Comparison of ENCODE assay signal across 8 cellular contexts in the genomic region with DNA sequence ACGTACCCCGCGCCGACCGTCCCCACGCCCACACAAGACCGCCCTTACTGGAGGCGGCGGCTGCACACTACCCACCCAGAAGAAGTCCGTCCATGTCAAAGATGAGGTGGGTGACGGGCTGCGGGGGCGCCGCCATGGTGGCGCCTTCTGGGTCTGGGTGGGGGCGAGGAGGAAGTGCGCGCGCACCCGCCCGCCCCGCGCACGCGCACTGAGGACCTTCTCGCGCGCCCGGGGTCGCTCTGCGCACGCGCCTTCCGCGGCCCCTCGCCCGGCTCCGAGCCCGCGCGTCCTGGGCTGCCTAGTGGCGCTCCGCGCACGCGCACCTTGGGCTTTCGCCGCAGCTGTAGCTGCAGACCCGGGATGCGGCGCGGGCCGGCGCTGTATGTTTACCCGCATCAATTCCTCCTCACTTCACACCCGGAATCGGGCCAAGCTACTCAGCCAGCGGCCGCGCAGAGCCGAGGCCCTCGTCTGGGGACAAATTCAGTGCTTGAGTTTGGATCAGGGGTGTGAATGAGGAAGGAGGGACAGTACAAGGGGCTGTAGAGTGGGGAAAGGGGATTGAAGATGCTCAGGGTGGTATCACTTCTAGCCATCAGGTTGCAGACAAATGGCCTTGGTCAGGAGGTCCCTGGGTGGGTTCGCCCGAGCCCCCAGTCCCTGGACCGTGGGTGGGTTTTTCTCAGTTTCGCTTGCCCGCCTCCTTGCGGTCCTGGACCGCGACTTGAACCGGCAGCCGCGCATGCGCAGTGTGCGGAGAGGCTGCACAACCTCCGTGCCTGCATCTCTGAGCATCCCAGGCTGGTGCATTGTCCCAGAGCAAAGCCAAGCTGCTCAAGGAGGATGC. TPM values are rescaled to one million over a fixed set of nuclear protein-coding genes. Genes with fewer than 3 reads are reported as not detected.
DNase-seq lines count a peak whose midpoint lies in the region; ATAC-seq lines count a peak whose summit lies in the region.

Gene PUDP (minus strand): TSS at position 176 of the 847 bp plus-strand sequence. CDS start 40 bp downstream, at position 136.

- in situ Hi-C loops in GM23248 (cut with MboI): loop anchor here (25.0 kb wide), 1 partner anchor 439 kb away; no protein-coding TSS in a partner anchor

- H3F3A ChIP-seq in GM23248 (ENCODE audit: insufficient read depth): peaks cover 9% of the 10 kb centered on the region; the same call in 1 of the 2 replicates

- H3K4me3 Mint-ChIP-seq in activated T-helper 17 cell treated with anti-CD3 and anti-CD28 coated beads, Interleukin-2, amount 50 U/mL, for 72 hours: peak within 1 kb of the TSS; percentile 73
- H3K4me3 Mint-ChIP-seq in natural killer cell treated with Interleukin-12 subunit alpha and Interleukin-12 subunit beta and Interleukin-15 and Interleukin-18, amount 100 ng/mL, for 72 hours: peak within 1 kb of the TSS; percentile 73

- peak within 1 kb of the TSS; percentile 85 for H3K27ac ChIP-seq in GM23248

- peak; percentile 81 for DNase-seq in EH (ENCODE audit: low read depth)
- peak; percentile 91 for DNase-seq in GM23248
- DNase-seq in Kasumi-1 (lab: John Stamatoyannopoulos, UW): peak; percentile 41 to 54
- peak; percentile 75 for DNase-seq in RPMI7951 (ENCODE audit: low read depth)
- peak; percentile 68 for DNase-seq in fibroblast of peridontal ligament (ENCODE audit: extremely low read depth)
- DNase-seq in natural killer cell treated with Interleukin-12 subunit alpha and Interleukin-12 subunit beta and Interleukin-15 and Interleukin-18, amount 100 ng/mL, for 72 hours (ENCODE audit: low spot score): peak; percentile 95
- DNase-seq in stimulated activated naive CD4-positive, alpha-beta T cell treated with Interleukin-2 at 50 U/mL for 16 hours (lab: John Stamatoyannopoulos, UW): peak; percentile 78

- H3K9me3 Mint-ChIP-seq in activated T-helper 17 cell treated with anti-CD3 and anti-CD28 coated beads, Interleukin-2, amount 50 U/mL, for 72 hours: no peaks in the 10 kb centered on the region
- no peaks in the 10 kb centered on the region for H3K9me3 Mint-ChIP-seq in natural killer cell treated with Interleukin-12 subunit alpha and Interleukin-12 subunit beta and Interleukin-15 and Interleukin-18, amount 100 ng/mL, for 72 hours

- H3K4me3 ChIP-seq in GM23248: peak within 1 kb of the TSS; percentile 88

- H3K79me2 ChIP-seq in GM23248 (ENCODE audit: insufficient read depth): peaks cover 19% of the 10 kb centered on the region

- 1 to 2% methylated on average over 20 to 35 of the region's 76 CpGs for WGBS in GM23248 (ENCODE audit: low coverage in 1 of 2, low lambda C conversion rate in 2 of 2, missing lambda C conversion rate in 2 of 2), 2 experiments

- peaks cover 6% of the 10 kb centered on the region for H3K36me3 Mint-ChIP-seq in activated T-helper 17 cell treated with anti-CD3 and anti-CD28 coated beads, Interleukin-2, amount 50 U/mL, for 72 hours (ENCODE audit: low read depth)
- H3K36me3 Mint-ChIP-seq in natural killer cell treated with Interleukin-12 subunit alpha and Interleukin-12 subunit beta and Interleukin-15 and Interleukin-18, amount 100 ng/mL, for 72 hours: no peaks in the 10 kb centered on the region

- peak; percentile 87 for ATAC-seq in activated T-helper 17 cell treated with anti-CD3 and anti-CD28 coated beads, Interleukin-2, amount 50 U/mL, for 72 hours (replicated peaks)
- peak; percentile 93 to 94 for ATAC-seq in natural killer cell treated with Interleukin-12 subunit alpha and Interleukin-12 subunit beta and Interleukin-15 and Interleukin-18, amount 100 ng/mL, for 72 hours

- no peaks in the 10 kb centered on the region for H3K27me3 ChIP-seq in GM23248 (replicated peaks; ENCODE audit: insufficient read depth)

- peaks cover 10% of the 10 kb centered on the region for H3K4me1 ChIP-seq in GM23248 (ENCODE audit: insufficient read depth)

- H3K9me2 ChIP-seq in GM23248 (ENCODE audit: insufficient read depth): no peaks in the 10 kb centered on the region

- H3K4me2 ChIP-seq in GM23248 (ENCODE audit: unreplicated experiment): peak within 1 kb of the TSS; percentile 93

- peak within 1 kb of the TSS; percentile 93 for H3K9ac ChIP-seq in GM23248

- H3K27ac Mint-ChIP-seq in activated T-helper 17 cell treated with anti-CD3 and anti-CD28 coated beads, Interleukin-2, amount 50 U/mL, for 72 hours: peak within 1 kb of the TSS; percentile 78
- peak within 1 kb of the TSS; percentile 68 to 89 for H3K27ac Mint-ChIP-seq in natural killer cell treated with Interleukin-12 subunit alpha and Interleukin-12 subunit beta and Interleukin-15 and Interleukin-18, amount 100 ng/mL, for 72 hours

- no peaks in the 10 kb centered on the region for H3K36me3 ChIP-seq in GM23248 (ENCODE audit: low read depth)

- H2AFZ ChIP-seq in GM23248: peak within 1 kb of the TSS; percentile 92

- no peaks in the 10 kb centered on the region for H4K20me1 ChIP-seq in GM23248 (ENCODE audit: insufficient read depth)

- H3K4me1 Mint-ChIP-seq in activated T-helper 17 cell treated with anti-CD3 and anti-CD28 coated beads, Interleukin-2, amount 50 U/mL, for 72 hours: peaks cover 5% of the 10 kb centered on the region
- H3K4me1 Mint-ChIP-seq in natural killer cell treated with Interleukin-12 subunit alpha and Interleukin-12 subunit beta and Interleukin-15 and Interleukin-18, amount 100 ng/mL, for 72 hours (ENCODE audit: low read depth in 2 of 2): peaks cover 0 to 20% of the 10 kb centered on the region in 2 donors

- no peaks in the 10 kb centered on the region for H3K9me3 ChIP-seq in GM23248 (ENCODE audit: low read depth)

- H3K27me3 Mint-ChIP-seq in activated T-helper 17 cell treated with anti-CD3 and anti-CD28 coated beads, Interleukin-2, amount 50 U/mL, for 72 hours: no peaks in the 10 kb centered on the region
- H3K27me3 Mint-ChIP-seq in natural killer cell treated with Interleukin-12 subunit alpha and Interleukin-12 subunit beta and Interleukin-15 and Interleukin-18, amount 100 ng/mL, for 72 hours: peaks cover 0 to 2% of the 10 kb centered on the region in 2 donors

RNA-seq across cellular contexts. Expression of gene PUDP, which starts in this region (rescaled TPM):
- 4.0 and 11.8 TPM in 2 replicates for total RNA-seq in GM23248 (2014; rRNA removed; shearing (Covaris generic))
- 11.6 and 12.7 TPM in 2 replicates for polyA plus RNA-seq in GM23248 (2016; fragmentation: Nextera tagmentation; extraction: Ambion mirVana)
- total RNA-seq in RPMI7951 (2014; rRNA removed; shearing (Covaris generic)): 7.3 and 8.8 TPM in 2 replicates
- total RNA-seq in activated T-helper 17 cell treated with anti-CD3 and anti-CD28 coated beads, Interleukin-2, amount 50 U/mL, for 72 hours: 10 to 100 TPM; 11.2 to 22.1 TPM
- total RNA-seq in natural killer cell treated with Interleukin-12 subunit alpha and Interleukin-12 subunit beta and Interleukin-15 and Interleukin-18, amount 100 ng/mL, for 72 hours: 10 to 100 TPM; 26.4 to 39.0 TPM

Comparison
In these comparisons a context has a peak if more than half of its experiments do, and no peak if none do; other contexts are left out.
1. Peak in every context shown above with its lines: DNase-seq, ATAC-seq, H3K4me3 ChIP-seq and H3K27ac ChIP-seq.